In the genomic region with DNA sequence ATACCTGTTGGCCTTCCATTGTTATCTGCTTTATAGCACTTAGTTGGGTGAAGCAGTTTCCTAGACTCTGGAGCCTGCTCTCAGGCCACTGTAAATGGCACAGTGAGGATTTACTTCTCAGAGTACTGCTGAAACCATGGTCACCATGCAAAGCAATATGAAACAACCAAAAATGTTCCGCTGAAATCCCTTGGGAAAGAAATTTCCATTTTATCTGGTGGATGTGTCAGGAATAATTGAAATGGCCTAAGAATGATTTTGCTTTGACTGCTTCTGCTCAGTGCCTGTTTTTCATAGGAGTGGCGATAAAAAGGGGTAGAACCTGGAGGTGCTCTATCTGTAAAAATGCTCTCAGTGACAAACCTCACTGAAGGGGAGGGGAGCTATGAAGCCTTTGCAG, we compare ENCODE assay signal across 3 cellular contexts.
"Had no signal": no experiment of that assay in that cellular context is flagged by ENCODE, and none has a peak within 500 bp of the region (broad histone marks: within the 10 kb centered on the region; RNA-seq: fewer than 3 reads in every experiment).

No MANE protein-coding gene starts in this region.

- DNase-seq: GDM1, GF-D8 had no signal

- H3K4me3 ChIP-seq: GM12878 had no signal

- ATAC-seq: GM12878 had no signal
